ENCODE assay signal across 1 cellular context in the genomic region with DNA sequence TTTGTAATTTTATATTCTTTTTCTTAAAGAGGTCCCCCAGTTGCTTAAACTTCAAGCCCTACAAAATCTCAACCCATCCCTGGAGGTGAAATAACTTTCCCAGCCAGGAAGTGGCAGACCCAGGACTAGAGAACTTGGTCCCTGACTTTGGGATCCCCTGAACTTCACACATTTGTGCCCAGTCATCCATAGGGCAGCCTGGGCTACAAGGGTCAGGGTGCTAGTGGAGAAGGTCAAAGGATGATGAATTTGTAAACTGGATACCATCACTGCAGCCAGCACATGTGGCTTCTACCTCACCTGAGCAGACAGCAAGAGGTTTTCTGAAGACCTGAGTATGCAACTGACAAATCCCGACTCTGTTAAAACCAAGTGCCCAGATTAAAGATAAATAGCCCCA.
TF ChIP-seq lines count a peak whose summit lies in the region.

No MANE protein-coding gene starts in this region.

TF ChIP-seq in K562, 482 proteins besides CTCF, POLR2A, EP300 and RAD21:
- TF ChIP-seq ZNF174 (CRISPR knock-in tag; IDR thresholded peaks at IDR 0.05) (no peak), PCBP1 (IDR thresholded peaks at IDR 0.05; ENCODE audit: low read depth, low read length, poor library complexity, severe bottlenecking) (no peak), DPF2 (IDR thresholded peaks at IDR 0.05) (no peak), YBX1 (IDR thresholded peaks at IDR 0.05) (no peak), MIER1 (IDR thresholded peaks at IDR 0.05; ENCODE audit: low read depth) (no peak), PTTG1 (tag; IDR thresholded peaks at IDR 0.05; ENCODE audit: low read depth) (no peak), TAF1 (IDR thresholded peaks at IDR 0.05; ENCODE audit: control insufficient read depth, extremely low read depth, insufficient read depth, low read length, severe bottlenecking) (no peak), ZNF165 (CRISPR knock-in tag; IDR thresholded peaks at IDR 0.05; ENCODE audit: borderline replicate concordance) (no peak), ZNF696 (CRISPR knock-in tag; conservative IDR thresholded peaks at IDR 0.05) (no peak), NFE2 (IDR thresholded peaks at IDR 0.05; ENCODE audit: low read depth) (peak; percentile 62), HOXB6 (CRISPR knock-in tag; IDR thresholded peaks at IDR 0.05; ENCODE audit: borderline replicate concordance) (no peak), CTBP1 (IDR thresholded peaks at IDR 0.05; ENCODE audit: borderline replicate concordance) (0 out of 2 replicates have a peak, but pooled peaks have one; percentile 24), DNMT1 (IDR thresholded peaks at IDR 0.05) (no peak), ADNP (tag; IDR thresholded peaks at IDR 0.05) (no peak), COPS2 (conservative IDR thresholded peaks at IDR 0.05) (no peak), ZNF561 (CRISPR knock-in tag; conservative IDR thresholded peaks at IDR 0.05) (no peak), STAT5A (IDR thresholded peaks at IDR 0.05; ENCODE audit: borderline replicate concordance, low read length) (no peak), ZNF76 (CRISPR knock-in tag; IDR thresholded peaks at IDR 0.05; ENCODE audit: borderline replicate concordance) (no peak), PML (IDR thresholded peaks at IDR 0.05; ENCODE audit: low read length) (no peak), NEUROD1 (IDR thresholded peaks at IDR 0.05; ENCODE audit: borderline replicate concordance, low read depth, low read length, partially characterized antibody) (no peak), NFYB (IDR thresholded peaks at IDR 0.05; ENCODE audit: extremely low read depth, insufficient read length) (no peak), BRF1 (IDR thresholded peaks at IDR 0.05; ENCODE audit: borderline replicate concordance, extremely low read depth, insufficient read length) (no peak), FOXA3 (CRISPR knock-in tag; conservative IDR thresholded peaks at IDR 0.05 in 1 of 2, IDR thresholded peaks at IDR 0.05 in 1 of 2) (no peak), RFX5 (IDR thresholded peaks at IDR 0.05; ENCODE audit: low read depth, low read length) (no peak), NR2C1 (IDR thresholded peaks at IDR 0.05) (no peak), NR2C1 (tag; IDR thresholded peaks at IDR 0.05) (peak; percentile 32), ESRRA (IDR thresholded peaks at IDR 0.05; ENCODE audit: borderline replicate concordance, low read depth) (peak; percentile 18; the same call in 1 of the 2 replicates), ZNF316 (IDR thresholded peaks at IDR 0.05) (peak; percentile 33; the same call in 1 of the 2 replicates), NR2C2 (CRISPR knock-in tag; IDR thresholded peaks at IDR 0.05) (no peak), NR2C2 (tag; IDR thresholded peaks at IDR 0.05) (peak; percentile 53), BCL6 (CRISPR knock-in tag; IDR thresholded peaks at IDR 0.05) (no peak), ARHGAP35 (IDR thresholded peaks at IDR 0.05; ENCODE audit: partially characterized antibody) (no peak), RFX1 (IDR thresholded peaks at IDR 0.05) (no peak), ZNF133 (CRISPR knock-in tag; IDR thresholded peaks at IDR 0.05) (no peak), MAFG (tag; conservative IDR thresholded peaks at IDR 0.05) (peak; percentile 44), ZNF75A (CRISPR knock-in tag; IDR thresholded peaks at IDR 0.05) (no peak), FOXP1 (CRISPR knock-in tag; IDR thresholded peaks at IDR 0.05) (no peak)
- TF ChIP-seq, protein P1, sequence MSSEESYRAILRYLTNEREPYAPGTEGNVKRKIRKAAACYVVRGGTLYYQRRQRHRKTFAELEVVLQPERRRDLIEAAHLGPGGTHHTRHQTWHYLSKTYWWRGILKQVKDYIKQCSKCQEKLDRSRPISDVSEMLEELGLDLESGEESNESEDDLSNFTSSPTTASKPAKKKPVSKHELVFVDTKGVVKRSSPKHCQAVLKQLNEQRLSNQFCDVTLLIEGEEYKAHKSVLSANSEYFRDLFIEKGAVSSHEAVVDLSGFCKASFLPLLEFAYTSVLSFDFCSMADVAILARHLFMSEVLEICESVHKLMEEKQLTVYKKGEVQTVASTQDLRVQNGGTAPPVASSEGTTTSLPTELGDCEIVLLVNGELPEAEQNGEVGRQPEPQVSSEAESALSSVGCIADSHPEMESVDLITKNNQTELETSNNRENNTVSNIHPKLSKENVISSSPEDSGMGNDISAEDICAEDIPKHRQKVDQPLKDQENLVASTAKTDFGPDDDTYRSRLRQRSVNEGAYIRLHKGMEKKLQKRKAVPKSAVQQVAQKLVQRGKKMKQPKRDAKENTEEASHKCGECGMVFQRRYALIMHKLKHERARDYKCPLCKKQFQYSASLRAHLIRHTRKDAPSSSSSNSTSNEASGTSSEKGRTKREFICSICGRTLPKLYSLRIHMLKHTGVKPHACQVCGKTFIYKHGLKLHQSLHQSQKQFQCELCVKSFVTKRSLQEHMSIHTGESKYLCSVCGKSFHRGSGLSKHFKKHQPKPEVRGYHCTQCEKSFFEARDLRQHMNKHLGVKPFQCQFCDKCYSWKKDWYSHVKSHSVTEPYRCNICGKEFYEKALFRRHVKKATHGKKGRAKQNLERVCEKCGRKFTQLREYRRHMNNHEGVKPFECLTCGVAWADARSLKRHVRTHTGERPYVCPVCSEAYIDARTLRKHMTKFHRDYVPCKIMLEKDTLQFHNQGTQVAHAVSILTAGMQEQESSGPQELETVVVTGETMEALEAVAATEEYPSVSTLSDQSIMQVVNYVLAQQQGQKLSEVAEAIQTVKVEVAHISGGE (CRISPR knock-in tag; IDR thresholded peaks at IDR 0.05): no peak
- TF ChIP-seq, protein P2, sequence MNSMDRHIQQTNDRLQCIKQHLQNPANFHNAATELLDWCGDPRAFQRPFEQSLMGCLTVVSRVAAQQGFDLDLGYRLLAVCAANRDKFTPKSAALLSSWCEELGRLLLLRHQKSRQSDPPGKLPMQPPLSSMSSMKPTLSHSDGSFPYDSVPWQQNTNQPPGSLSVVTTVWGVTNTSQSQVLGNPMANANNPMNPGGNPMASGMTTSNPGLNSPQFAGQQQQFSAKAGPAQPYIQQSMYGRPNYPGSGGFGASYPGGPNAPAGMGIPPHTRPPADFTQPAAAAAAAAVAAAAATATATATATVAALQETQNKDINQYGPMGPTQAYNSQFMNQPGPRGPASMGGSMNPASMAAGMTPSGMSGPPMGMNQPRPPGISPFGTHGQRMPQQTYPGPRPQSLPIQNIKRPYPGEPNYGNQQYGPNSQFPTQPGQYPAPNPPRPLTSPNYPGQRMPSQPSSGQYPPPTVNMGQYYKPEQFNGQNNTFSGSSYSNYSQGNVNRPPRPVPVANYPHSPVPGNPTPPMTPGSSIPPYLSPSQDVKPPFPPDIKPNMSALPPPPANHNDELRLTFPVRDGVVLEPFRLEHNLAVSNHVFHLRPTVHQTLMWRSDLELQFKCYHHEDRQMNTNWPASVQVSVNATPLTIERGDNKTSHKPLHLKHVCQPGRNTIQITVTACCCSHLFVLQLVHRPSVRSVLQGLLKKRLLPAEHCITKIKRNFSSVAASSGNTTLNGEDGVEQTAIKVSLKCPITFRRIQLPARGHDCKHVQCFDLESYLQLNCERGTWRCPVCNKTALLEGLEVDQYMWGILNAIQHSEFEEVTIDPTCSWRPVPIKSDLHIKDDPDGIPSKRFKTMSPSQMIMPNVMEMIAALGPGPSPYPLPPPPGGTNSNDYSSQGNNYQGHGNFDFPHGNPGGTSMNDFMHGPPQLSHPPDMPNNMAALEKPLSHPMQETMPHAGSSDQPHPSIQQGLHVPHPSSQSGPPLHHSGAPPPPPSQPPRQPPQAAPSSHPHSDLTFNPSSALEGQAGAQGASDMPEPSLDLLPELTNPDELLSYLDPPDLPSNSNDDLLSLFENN (IDR thresholded peaks at IDR 0.05; ENCODE audit: low read depth in 2 of 2, low read length in 2 of 2): no peak
- TF ChIP-seq, protein P3, sequence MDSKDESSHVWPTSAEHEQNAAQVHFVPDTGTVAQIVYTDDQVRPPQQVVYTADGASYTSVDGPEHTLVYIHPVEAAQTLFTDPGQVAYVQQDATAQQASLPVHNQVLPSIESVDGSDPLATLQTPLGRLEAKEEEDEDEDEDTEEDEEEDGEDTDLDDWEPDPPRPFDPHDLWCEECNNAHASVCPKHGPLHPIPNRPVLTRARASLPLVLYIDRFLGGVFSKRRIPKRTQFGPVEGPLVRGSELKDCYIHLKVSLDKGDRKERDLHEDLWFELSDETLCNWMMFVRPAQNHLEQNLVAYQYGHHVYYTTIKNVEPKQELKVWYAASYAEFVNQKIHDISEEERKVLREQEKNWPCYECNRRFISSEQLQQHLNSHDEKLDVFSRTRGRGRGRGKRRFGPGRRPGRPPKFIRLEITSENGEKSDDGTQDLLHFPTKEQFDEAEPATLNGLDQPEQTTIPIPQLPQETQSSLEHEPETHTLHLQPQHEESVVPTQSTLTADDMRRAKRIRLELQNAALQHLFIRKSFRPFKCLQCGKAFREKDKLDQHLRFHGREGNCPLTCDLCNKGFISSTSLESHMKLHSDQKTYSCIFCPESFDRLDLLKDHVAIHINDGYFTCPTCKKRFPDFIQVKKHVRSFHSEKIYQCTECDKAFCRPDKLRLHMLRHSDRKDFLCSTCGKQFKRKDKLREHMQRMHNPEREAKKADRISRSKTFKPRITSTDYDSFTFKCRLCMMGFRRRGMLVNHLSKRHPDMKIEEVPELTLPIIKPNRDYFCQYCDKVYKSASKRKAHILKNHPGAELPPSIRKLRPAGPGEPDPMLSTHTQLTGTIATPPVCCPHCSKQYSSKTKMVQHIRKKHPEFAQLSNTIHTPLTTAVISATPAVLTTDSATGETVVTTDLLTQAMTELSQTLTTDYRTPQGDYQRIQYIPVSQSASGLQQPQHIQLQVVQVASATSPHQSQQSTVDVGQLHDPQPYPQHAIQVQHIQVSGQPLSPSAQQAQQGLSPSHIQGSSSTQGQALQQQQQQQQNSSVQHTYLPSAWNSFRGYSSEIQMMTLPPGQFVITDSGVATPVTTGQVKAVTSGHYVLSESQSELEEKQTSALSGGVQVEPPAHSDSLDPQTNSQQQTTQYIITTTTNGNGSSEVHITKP (IDR thresholded peaks at IDR 0.05; ENCODE audit: partially characterized antibody): no peak
- TF ChIP-seq, protein P4, sequence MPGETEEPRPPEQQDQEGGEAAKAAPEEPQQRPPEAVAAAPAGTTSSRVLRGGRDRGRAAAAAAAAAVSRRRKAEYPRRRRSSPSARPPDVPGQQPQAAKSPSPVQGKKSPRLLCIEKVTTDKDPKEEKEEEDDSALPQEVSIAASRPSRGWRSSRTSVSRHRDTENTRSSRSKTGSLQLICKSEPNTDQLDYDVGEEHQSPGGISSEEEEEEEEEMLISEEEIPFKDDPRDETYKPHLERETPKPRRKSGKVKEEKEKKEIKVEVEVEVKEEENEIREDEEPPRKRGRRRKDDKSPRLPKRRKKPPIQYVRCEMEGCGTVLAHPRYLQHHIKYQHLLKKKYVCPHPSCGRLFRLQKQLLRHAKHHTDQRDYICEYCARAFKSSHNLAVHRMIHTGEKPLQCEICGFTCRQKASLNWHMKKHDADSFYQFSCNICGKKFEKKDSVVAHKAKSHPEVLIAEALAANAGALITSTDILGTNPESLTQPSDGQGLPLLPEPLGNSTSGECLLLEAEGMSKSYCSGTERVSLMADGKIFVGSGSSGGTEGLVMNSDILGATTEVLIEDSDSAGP (CRISPR knock-in tag; IDR thresholded peaks at IDR 0.05): no peak
- TF ChIP-seq, protein P5, sequence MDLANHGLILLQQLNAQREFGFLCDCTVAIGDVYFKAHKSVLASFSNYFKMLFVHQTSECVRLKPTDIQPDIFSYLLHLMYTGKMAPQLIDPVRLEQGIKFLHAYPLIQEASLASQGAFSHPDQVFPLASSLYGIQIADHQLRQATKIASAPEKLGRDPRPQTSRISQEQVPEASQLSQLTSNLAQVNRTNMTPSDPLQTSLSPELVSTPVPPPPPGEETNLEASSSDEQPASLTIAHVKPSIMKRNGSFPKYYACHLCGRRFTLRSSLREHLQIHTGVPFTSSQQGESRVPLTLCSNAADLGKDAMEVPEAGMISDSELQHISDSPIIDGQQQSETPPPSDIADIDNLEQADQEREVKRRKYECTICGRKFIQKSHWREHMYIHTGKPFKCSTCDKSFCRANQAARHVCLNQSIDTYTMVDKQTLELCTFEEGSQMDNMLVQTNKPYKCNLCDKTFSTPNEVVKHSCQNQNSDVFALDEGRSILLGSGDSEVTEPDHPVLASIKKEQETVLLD (IDR thresholded peaks at IDR 0.05): no peak
- TF ChIP-seq, protein P6, sequence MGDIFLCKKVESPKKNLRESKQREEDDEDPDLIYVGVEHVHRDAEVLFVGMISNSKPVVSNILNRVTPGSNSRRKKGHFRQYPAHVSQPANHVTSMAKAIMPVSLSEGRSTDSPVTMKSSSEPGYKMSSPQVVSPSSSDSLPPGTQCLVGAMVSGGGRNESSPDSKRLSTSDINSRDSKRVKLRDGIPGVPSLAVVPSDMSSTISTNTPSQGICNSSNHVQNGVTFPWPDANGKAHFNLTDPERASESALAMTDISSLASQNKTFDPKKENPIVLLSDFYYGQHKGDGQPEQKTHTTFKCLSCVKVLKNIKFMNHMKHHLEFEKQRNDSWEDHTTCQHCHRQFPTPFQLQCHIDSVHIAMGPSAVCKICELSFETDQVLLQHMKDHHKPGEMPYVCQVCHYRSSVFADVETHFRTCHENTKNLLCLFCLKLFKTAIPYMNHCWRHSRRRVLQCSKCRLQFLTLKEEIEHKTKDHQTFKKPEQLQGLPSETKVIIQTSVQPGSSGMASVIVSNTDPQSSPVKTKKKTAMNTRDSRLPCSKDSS (IDR thresholded peaks at IDR 0.05; ENCODE audit: low read depth, partially characterized antibody): no peak
